18 cellular contexts compared by ENCODE assay signal in genomic region chr1:5926686-5927435, GRCh38.
DNase-seq lines count a peak whose midpoint lies in the region; ATAC-seq and TF ChIP-seq lines count a peak whose summit lies in the region.
"Had no signal": no experiment of that assay in that cellular context is flagged by ENCODE, and none has a peak within 500 bp of the region (broad histone marks: within the 10 kb centered on the region; RNA-seq: fewer than 3 reads in every experiment).

No MANE protein-coding gene starts in this region.

- no peak for TF ChIP-seq POLR2A in testis (IDR thresholded peaks at IDR 0.05)

- ATAC-seq in HG02588 (IDR thresholded peaks at IDR 0.05; ENCODE audit: unreplicated experiment), result no peak

- H3K4me1 Mint-ChIP-seq in endodermal cell (no peaks in the 10 kb centered on the region), chondrocyte (ENCODE audit: low read depth) (peaks cover 6% of the 10 kb centered on the region)

- H3K27ac Mint-ChIP-seq in endodermal cell (no peak overlapping the region), chondrocyte (ENCODE audit: unreplicated experiment) (no peak overlapping the region)

- CTCF ChIA-PET in RWPE1 (lab: Yijun Ruan, JAX), result interaction anchor here (0.8 kb wide), 1 partner anchor 11 kb away, joined by 3 read pairs; no protein-coding TSS in a partner anchor

- H3K9me3 ChIP-seq in endodermal cell (ENCODE audit: control insufficient read depth, low read length) (no peaks in the 10 kb centered on the region), testis (no peaks in the 10 kb centered on the region)

- H3K27ac ChIP-seq in RWPE1, result peak overlapping the region; percentile 2; the same call in 1 of the 2 replicates
- H3K27ac ChIP-seq in endodermal cell (ENCODE audit: low read depth, low read length), result no peak overlapping the region
- H3K27ac ChIP-seq in testis, result no peak overlapping the region
- H3K27ac ChIP-seq: 22Rv1, C4-2B had no signal

- H3K4me1 ChIP-seq in endodermal cell (ENCODE audit: control insufficient read depth, insufficient read depth, low read length) (no peaks in the 10 kb centered on the region), testis (no peaks in the 10 kb centered on the region)

- H3K27me3 ChIP-seq in endodermal cell (ENCODE audit: control insufficient read depth, insufficient read depth, low read length, poor library complexity, severe bottlenecking) (no peaks in the 10 kb centered on the region), testis (no peaks in the 10 kb centered on the region)

- H3K36me3 ChIP-seq in endodermal cell (ENCODE audit: control insufficient read depth, insufficient read depth, low read length), result peaks cover 11% of the 10 kb centered on the region
- no peaks in the 10 kb centered on the region for H3K36me3 ChIP-seq in testis (ENCODE audit: low read depth, missing control alignments)

- no peaks in the 10 kb centered on the region for H3K9me3 Mint-ChIP-seq in endodermal cell
- H3K9me3 Mint-ChIP-seq in chondrocyte (ENCODE audit: low read depth), result peaks cover 3% of the 10 kb centered on the region

- peaks cover 22% of the 10 kb centered on the region for H3K36me3 Mint-ChIP-seq in endodermal cell (ENCODE audit: low read depth)
- peaks cover 16% of the 10 kb centered on the region for H3K36me3 Mint-ChIP-seq in chondrocyte (ENCODE audit: low read depth)

- peak; percentile 41 for DNase-seq in NCI-H2171 treated with DMSO at 0.1 percent for 48 hours (lab: John Stamatoyannopoulos, UW)
- DNase-seq in NCI-H2171 (lab: John Stamatoyannopoulos, UW), result no peak
- no peak for DNase-seq in RWPE1 (ENCODE audit: low spot score)
- peak; percentile 57 for DNase-seq in endodermal cell
- DNase-seq in testis, result peak; percentile 9
- no peak for DNase-seq in NCI-H187 treated with DMSO at 0.1 percent for 48 hours (lab: John Stamatoyannopoulos, UW)
- DNase-seq in chondrocyte (ENCODE audit: low spot score), result no peak
- DNase-seq: AML-193, DND-41, HCEC 1CT, NCI-H1092 treated with DMSO at 0.1 percent for 48 hours, NCI-H1694, NCI-H2227 treated with DMSO at 0.1 percent for 48 hours, NCI-H510A treated with DMSO at 0.1 percent for 48 hours, SIG-M5 had no signal

- H3K27me3 Mint-ChIP-seq in endodermal cell (ENCODE audit: insufficient read depth) (no peaks in the 10 kb centered on the region), chondrocyte (ENCODE audit: low read depth) (no peaks in the 10 kb centered on the region)

- H3K4me3 ChIP-seq in endodermal cell (ENCODE audit: low read length), result no peak overlapping the region
- H3K4me3 ChIP-seq in testis, result no peak overlapping the region

- POLR2A ChIA-PET in RWPE1 (lab: Yijun Ruan, JAX; ENCODE audit: low non-redundant PET), result no interaction called here

- TF ChIP-seq CTCF in RWPE1 (conservative IDR thresholded peaks at IDR 0.05; ENCODE audit: low read depth) (no peak), endodermal cell (conservative IDR thresholded peaks at IDR 0.05) (no peak), testis (IDR thresholded peaks at IDR 0.05) (no peak), chondrocyte (IDR thresholded peaks at IDR 0.05) (no peak)

- intact Hi-C loops in testis (cut with DNase I; ENCODE audit: low total_unique reads), result no loop called here

- H3K9ac ChIP-seq in endodermal cell (ENCODE audit: extremely low read depth, low read length, poor library complexity, severe bottlenecking), result no peak overlapping the region

- no peak overlapping the region for H3K4me3 Mint-ChIP-seq in endodermal cell
- H3K4me3 Mint-ChIP-seq in chondrocyte (ENCODE audit: unreplicated experiment), result no peak overlapping the region

- 90 to 93% methylated on average over 14 to 18 of the region's 18 CpGs for WGBS in endodermal cell (ENCODE audit: insufficient coverage in 1 of 2, insufficient read length in 1 of 2), 2 experiments
- 94 to 95% methylated on average over 16 to 18 of the region's 18 CpGs for WGBS in testis, 2 donors

Comparison
In these comparisons a context has a peak if more than half of its experiments do, and no peak if none do; other contexts are left out.
1. DNase-seq: peak in NCI-H2171 treated with DMSO at 0.1 percent for 48 hours (single experiment), endodermal cell (single experiment) and testis (single experiment); none in NCI-H2171 (single experiment), RWPE1 (single experiment), NCI-H187 treated with DMSO at 0.1 percent for 48 hours (single experiment) and chondrocyte (single experiment).